In the genomic region with DNA sequence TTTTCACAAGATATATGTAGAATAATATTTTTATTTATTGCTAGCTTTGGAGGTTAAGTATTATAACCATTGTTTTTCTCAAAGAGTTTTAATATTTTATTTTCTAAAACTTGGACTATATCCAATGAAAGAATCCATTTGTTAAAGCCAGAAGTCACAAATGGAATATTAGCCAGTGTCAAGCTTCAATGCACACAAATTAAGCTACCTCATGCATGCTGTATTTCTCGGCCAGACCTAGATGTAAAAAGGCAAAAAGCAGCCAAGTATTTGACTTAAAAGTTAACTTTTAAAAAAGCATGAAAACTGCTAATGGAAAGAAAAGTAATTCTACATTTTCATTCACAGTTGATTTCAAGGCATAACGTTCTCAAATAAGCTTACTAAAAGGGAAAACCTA, we compare ENCODE assay signal across 14 cellular contexts.
DNase-seq lines count a peak whose midpoint lies in the region; ATAC-seq and TF ChIP-seq lines count a peak whose summit lies in the region.
"Had no signal": no experiment of that assay in that cellular context is flagged by ENCODE, and none has a peak within 500 bp of the region (broad histone marks: within the 10 kb centered on the region; RNA-seq: fewer than 3 reads in every experiment).

No MANE protein-coding gene starts in this region.

- H3K14ac ChIP-seq in H9 (ENCODE audit: insufficient read depth, low read length), result no peak overlapping the region

- no peaks in the 10 kb centered on the region for H3K9me3 Mint-ChIP-seq in endothelial cell (ENCODE audit: unreplicated experiment)
- H3K9me3 Mint-ChIP-seq in H9, result no peaks in the 10 kb centered on the region

- no peak overlapping the region for H2BK120ac ChIP-seq in H9 (ENCODE audit: low read depth, low read length, poor library complexity, severe bottlenecking)

- H3T11ph ChIP-seq in H9 (ENCODE audit: low read length), result no peak overlapping the region

- no peaks in the 10 kb centered on the region for H4K20me1 ChIP-seq in H9 (ENCODE audit: control insufficient read depth, insufficient read depth, insufficient read length)

- H3K27me3 ChIP-seq in kidney epithelial cell (ENCODE audit: control insufficient read depth, insufficient read depth, low read length) (no peaks in the 10 kb centered on the region), H9 (ENCODE audit: insufficient read depth, low read length) (no peaks in the 10 kb centered on the region)
- H3K27me3 ChIP-seq: esophagus muscularis mucosa had no signal

- no peaks in the 10 kb centered on the region for H3K23me2 ChIP-seq in H9 (ENCODE audit: insufficient read length, low read depth, low read length, poor library complexity, severe bottlenecking)

- ATAC-seq in GM18907 (IDR thresholded peaks at IDR 0.05; ENCODE audit: unreplicated experiment), result peak; percentile 5
- ATAC-seq in HG02588 (IDR thresholded peaks at IDR 0.05; ENCODE audit: unreplicated experiment), result peak; percentile 14
- peak; percentile 25 for ATAC-seq in HG03342 (IDR thresholded peaks at IDR 0.05; ENCODE audit: unreplicated experiment)

- peak; percentile 7 for DNase-seq in kidney epithelial cell (ENCODE audit: low read depth)
- DNase-seq in islet precursor cell, result no peak
- DNase-seq in NCI-H146 treated with DMSO at 0.1 percent for 48 hours (lab: John Stamatoyannopoulos, UW; ENCODE audit: unreplicated experiment), result no peak
- no peak for DNase-seq in endothelial cell (ENCODE audit: low spot score)
- DNase-seq in H9, result no peak
- DNase-seq: CD4-positive, CD25-positive, alpha-beta regulatory T cell; NCI-H510A treated with DMSO at 0.1 percent for 48 hours; stimulated activated CD4-positive, alpha-beta T cell treated with anti-CD3 and anti-CD28 coated beads, Interleukin-2, amount 100 ng/mL, for 24 hours had no signal

- no peak overlapping the region for H2AK5ac ChIP-seq in H9 (ENCODE audit: insufficient read length, low read length)

- no peaks in the 10 kb centered on the region for H3K36me3 Mint-ChIP-seq in endothelial cell (ENCODE audit: low read depth, unreplicated experiment)
- no peaks in the 10 kb centered on the region for H3K36me3 Mint-ChIP-seq in H9 (ENCODE audit: insufficient read depth in 1 of 3, low read depth in 3 of 3)
- H3K36me3 Mint-ChIP-seq: activated naive CD4-positive, alpha-beta T cell treated with anti-CD3 and anti-CD28 coated beads, Interleukin-2, amount 50 U/mL, for 24 hours; CD4-positive, CD25-positive, alpha-beta regulatory T cell had no signal

- H3K56ac ChIP-seq in H9 (ENCODE audit: insufficient read length, low read depth, low read length), result no peak overlapping the region

- TF ChIP-seq CTCF in kidney epithelial cell (IDR thresholded peaks at IDR 0.05; ENCODE audit: insufficient read depth, low read length, poor library complexity, severe bottlenecking) (no peak), endothelial cell (IDR thresholded peaks at IDR 0.05; ENCODE audit: unreplicated experiment) (no peak), H9 (conservative IDR thresholded peaks at IDR 0.05) (no peak)

- H3K4me3 Mint-ChIP-seq in endothelial cell (ENCODE audit: unreplicated experiment), result no peak overlapping the region
- H3K4me3 Mint-ChIP-seq in H9, result no peak overlapping the region
- H3K4me3 Mint-ChIP-seq: activated naive CD4-positive, alpha-beta T cell treated with anti-CD3 and anti-CD28 coated beads, Interleukin-2, amount 50 U/mL, for 24 hours; CD4-positive, CD25-positive, alpha-beta regulatory T cell; stimulated activated naive CD8-positive, alpha-beta T cell treated with anti-CD3 and anti-CD28 coated beads, Interleukin-15, Interleukin-2, amounts not matched to agents 100 ng/mL and 50 ng/mL, for 24 hours had no signal

- H4K8ac ChIP-seq in H9 (replicated peaks; ENCODE audit: insufficient read length, low read depth, low read length), result no peak overlapping the region

- peaks cover 5% of the 10 kb centered on the region for H3K4me1 Mint-ChIP-seq in endothelial cell (ENCODE audit: unreplicated experiment)
- H3K4me1 Mint-ChIP-seq in H9, result no peaks in the 10 kb centered on the region
- H3K4me1 Mint-ChIP-seq: activated naive CD4-positive, alpha-beta T cell treated with anti-CD3 and anti-CD28 coated beads, Interleukin-2, amount 50 U/mL, for 24 hours; CD4-positive, CD25-positive, alpha-beta regulatory T cell had no signal

- H4K5ac ChIP-seq in H9 (ENCODE audit: insufficient read length, low read depth, low read length), result no peak overlapping the region

- H2BK5ac ChIP-seq in H9 (ENCODE audit: insufficient read length, low read length), result no peak overlapping the region

- H3K27ac Mint-ChIP-seq in endothelial cell (ENCODE audit: unreplicated experiment), result no peak overlapping the region
- no peak overlapping the region for H3K27ac Mint-ChIP-seq in H9
- H3K27ac Mint-ChIP-seq: CD4-positive, CD25-positive, alpha-beta regulatory T cell; stimulated activated naive CD8-positive, alpha-beta T cell treated with anti-CD3 and anti-CD28 coated beads, Interleukin-15, Interleukin-2, amounts not matched to agents 100 ng/mL and 50 ng/mL, for 24 hours had no signal

- no peaks in the 10 kb centered on the region for H3K36me3 ChIP-seq in kidney epithelial cell (ENCODE audit: control insufficient read depth, insufficient read depth, low read length)
- H3K36me3 ChIP-seq: esophagus muscularis mucosa had no signal

- no peaks in the 10 kb centered on the region for H3K79me2 ChIP-seq in H9 (ENCODE audit: insufficient read depth, low read length)

- H3K4me2 ChIP-seq in H9 (ENCODE audit: insufficient read depth, insufficient read length, low read length), result no peak overlapping the region

- H3K4me1 ChIP-seq in H9 (ENCODE audit: insufficient read depth, low read length), result no peaks in the 10 kb centered on the region
- H3K4me1 ChIP-seq: esophagus muscularis mucosa had no signal

- no peak overlapping the region for H3K18ac ChIP-seq in H9 (ENCODE audit: insufficient read length, low read depth, low read length)

- no CpG with 5 or more reads among the region's 2 CpGs for WGBS in H9 (ENCODE audit: extremely low coverage, insufficient read length, low lambda C conversion rate)

- no peaks in the 10 kb centered on the region for H3K9me3 ChIP-seq in H9 (ENCODE audit: control insufficient read depth, low read depth, low read length)
- H3K9me3 ChIP-seq: esophagus muscularis mucosa had no signal

- H3K9ac ChIP-seq in H9 (ENCODE audit: extremely low read depth, insufficient read length, low read length), result no peak overlapping the region

- H3K79me1 ChIP-seq in H9 (ENCODE audit: insufficient read depth, low read depth, low read length, poor library complexity, severe bottlenecking), result no peaks in the 10 kb centered on the region

- H2AFZ ChIP-seq in H9 (ENCODE audit: low read length), result no peak overlapping the region

- H2BK15ac ChIP-seq in H9 (ENCODE audit: low read depth, low read length), result no peak overlapping the region

- H3K27me3 Mint-ChIP-seq in endothelial cell (ENCODE audit: unreplicated experiment) (no peaks in the 10 kb centered on the region), H9 (ENCODE audit: low read depth) (no peaks in the 10 kb centered on the region)
- H3K27me3 Mint-ChIP-seq: activated naive CD4-positive, alpha-beta T cell treated with anti-CD3 and anti-CD28 coated beads, Interleukin-2, amount 50 U/mL, for 24 hours; CD4-positive, CD25-positive, alpha-beta regulatory T cell; stimulated activated naive CD8-positive, alpha-beta T cell treated with anti-CD3 and anti-CD28 coated beads, Interleukin-15, Interleukin-2, amounts not matched to agents 100 ng/mL and 50 ng/mL, for 24 hours had no signal

- H3K4ac ChIP-seq in H9 (ENCODE audit: low read depth, low read length), result no peak overlapping the region

- H3K23ac ChIP-seq in H9 (ENCODE audit: insufficient read length, low read depth, low read length), result no peak overlapping the region

- no peak overlapping the region for H3K4me3 ChIP-seq in kidney epithelial cell (ENCODE audit: low read depth, low read length)
- H3K4me3 ChIP-seq: esophagus muscularis mucosa had no signal

- H3K27ac ChIP-seq in H9 (ENCODE audit: insufficient read length, low read depth, low read length), result no peak overlapping the region
- H3K27ac ChIP-seq: esophagus muscularis mucosa had no signal

- no peak overlapping the region for H2BK20ac ChIP-seq in H9 (ENCODE audit: low read depth, low read length, poor library complexity, severe bottlenecking)

- no peak overlapping the region for H2BK12ac ChIP-seq in H9 (ENCODE audit: insufficient read length, low read depth, low read length)

- no peak overlapping the region for H4K91ac ChIP-seq in H9 (ENCODE audit: insufficient read length, low read depth, low read length)
